12 cellular contexts compared by ENCODE assay signal in the genomic region with DNA sequence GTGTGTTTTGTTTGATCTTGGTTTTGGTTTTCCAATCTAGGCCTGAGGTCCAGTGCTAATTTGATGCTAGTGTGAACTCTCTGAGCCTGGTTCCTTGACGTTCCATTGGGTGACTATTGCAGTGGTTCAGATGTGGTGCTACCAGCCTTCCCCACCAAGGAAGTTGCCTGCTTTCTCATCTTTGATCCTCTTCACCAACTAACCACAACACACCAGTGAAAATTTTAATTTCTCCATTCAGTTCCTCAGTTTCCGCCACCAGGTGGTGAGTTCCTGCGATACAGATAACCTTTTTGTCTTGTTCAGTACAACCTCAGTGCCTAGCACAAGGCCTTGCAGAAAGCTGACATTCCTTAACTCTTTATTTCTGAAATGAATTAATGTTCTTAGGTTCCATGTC.
DNase-seq lines count a peak whose midpoint lies in the region; ATAC-seq and TF ChIP-seq lines count a peak whose summit lies in the region.
"Had no signal": no experiment of that assay in that cellular context is flagged by ENCODE, and none has a peak within 500 bp of the region (broad histone marks: within the 10 kb centered on the region; RNA-seq: fewer than 3 reads in every experiment).

No MANE protein-coding gene starts in this region.

- no peak overlapping the region for H3K27ac Mint-ChIP-seq in HFFc6
- no peak overlapping the region for H3K27ac Mint-ChIP-seq in endothelial cell (ENCODE audit: unreplicated experiment)

- 95% methylated on average over 3 of the region's 3 CpGs for WGBS in hepatocyte (ENCODE audit: low lambda C conversion rate, missing lambda C conversion rate)

- H3K9me2 ChIP-seq in hepatocyte (replicated peaks; ENCODE audit: insufficient read depth): no peaks in the 10 kb centered on the region

- H3K9me3 Mint-ChIP-seq in HFFc6: no peaks in the 10 kb centered on the region; the same call in 1 of the 2 replicates
- H3K9me3 Mint-ChIP-seq in endothelial cell (ENCODE audit: unreplicated experiment): no peaks in the 10 kb centered on the region

- H3K36me3 Mint-ChIP-seq in HFFc6 (ENCODE audit: low read depth): peaks cover 9% of the 10 kb centered on the region
- H3K36me3 Mint-ChIP-seq in endothelial cell (ENCODE audit: low read depth, unreplicated experiment): peaks cover 5% of the 10 kb centered on the region

- H3K4me1 Mint-ChIP-seq in HFFc6 (ENCODE audit: low read depth) (peaks cover 27% of the 10 kb centered on the region), endothelial cell (ENCODE audit: unreplicated experiment) (no peaks in the 10 kb centered on the region)

- H3K27me3 ChIP-seq in BE2C: no peaks in the 10 kb centered on the region
- H3K27me3 ChIP-seq in hepatocyte: no peaks in the 10 kb centered on the region
- H3K27me3 ChIP-seq: spleen had no signal

- DNase-seq in BE2C (no peak), HFFc6 (no peak), endothelial cell (ENCODE audit: low spot score) (no peak), NCI-H1092 (lab: John Stamatoyannopoulos, UW) (no peak), hepatocyte (ENCODE audit: low spot score) (no peak), NCI-H2171 (lab: John Stamatoyannopoulos, UW) (no peak)
- DNase-seq in activated CD4-positive, alpha-beta T cell treated with anti-CD3 and anti-CD28 coated beads, Interleukin-2, amount 50 U/mL, for 4 hours: peak; percentile 9 to 15
- DNase-seq: NCI-H2081 treated with DMSO at 0.1 percent for 48 hours, posterior cingulate gyrus, spleen, trophoblast cell had no signal

- no peaks in the 10 kb centered on the region for H3K79me2 ChIP-seq in hepatocyte

- no peaks in the 10 kb centered on the region for H3K36me3 ChIP-seq in BE2C
- H3K36me3 ChIP-seq in hepatocyte (replicated peaks; ENCODE audit: insufficient read depth, low read depth): no peaks in the 10 kb centered on the region
- H3K36me3 ChIP-seq: spleen had no signal

- no peak for ATAC-seq in HG02938 (IDR thresholded peaks at IDR 0.05; ENCODE audit: unreplicated experiment)

- H3K9me3 ChIP-seq in BE2C (no peaks in the 10 kb centered on the region), hepatocyte (ENCODE audit: low read depth) (no peaks in the 10 kb centered on the region)

- H3K27ac ChIP-seq in hepatocyte: no peak overlapping the region
- H3K27ac ChIP-seq: spleen had no signal

- no peaks in the 10 kb centered on the region for H4K20me1 ChIP-seq in hepatocyte (ENCODE audit: insufficient read depth, poor library complexity, severe bottlenecking)

- no peak overlapping the region for H3K4me2 ChIP-seq in hepatocyte

- H3K4me3 Mint-ChIP-seq in HFFc6 (no peak overlapping the region), endothelial cell (ENCODE audit: unreplicated experiment) (no peak overlapping the region)

- no peak overlapping the region for H2AFZ ChIP-seq in hepatocyte

- peak; percentile 36 for TF ChIP-seq CTCF in BE2C (IDR thresholded peaks at IDR 0.05; ENCODE audit: low read depth, low read length)
- TF ChIP-seq CTCF in HFFc6 (IDR thresholded peaks at IDR 0.05): peak; percentile 42
- TF ChIP-seq CTCF in endothelial cell (IDR thresholded peaks at IDR 0.05; ENCODE audit: unreplicated experiment): peak; percentile 41
- TF ChIP-seq CTCF in hepatocyte (IDR thresholded peaks at IDR 0.05; ENCODE audit: poor library complexity): no peak

- no peak overlapping the region for H3K4me3 ChIP-seq in BE2C (ENCODE audit: low read depth, low read length)
- H3K4me3 ChIP-seq in hepatocyte: no peak overlapping the region
- H3K4me3 ChIP-seq: spleen had no signal

- H3K4me1 ChIP-seq in BE2C (peaks cover 4% of the 10 kb centered on the region; the same call in 1 of the 2 replicates), hepatocyte (ENCODE audit: insufficient read depth) (peaks cover 11% of the 10 kb centered on the region)

- H3K27me3 Mint-ChIP-seq in HFFc6 (ENCODE audit: insufficient read depth): no peaks in the 10 kb centered on the region
- H3K27me3 Mint-ChIP-seq in endothelial cell (ENCODE audit: unreplicated experiment): peaks cover 4% of the 10 kb centered on the region

Comparison
In these comparisons a context has a peak if more than half of its experiments do, and no peak if none do; other contexts are left out.
1. DNase-seq: peak in activated CD4-positive, alpha-beta T cell treated with anti-CD3 and anti-CD28 coated beads, Interleukin-2, amount 50 U/mL, for 4 hours (2 of 2); none in BE2C (single experiment), HFFc6 (single experiment), endothelial cell (single experiment), NCI-H1092 (single experiment), hepatocyte (single experiment) and NCI-H2171 (single experiment).